ENCODE assay signal across 20 cellular contexts in genomic region chr17:11486726-11487310, GRCh38.
A peak's percentile ranks its signal among the peaks of the same experiment; 100 is the strongest.
DNase-seq lines count a peak whose midpoint lies in the region; ATAC-seq and TF ChIP-seq lines count a peak whose summit lies in the region.
"Had no signal": no experiment of that assay in that cellular context is flagged by ENCODE, and none has a peak within 500 bp of the region (broad histone marks: within the 10 kb centered on the region; RNA-seq: fewer than 3 reads in every experiment).

No MANE protein-coding gene starts in this region.

- H3K9me3 Mint-ChIP-seq in glutamatergic neuron (ENCODE audit: unreplicated experiment): no peaks in the 10 kb centered on the region
- H3K9me3 Mint-ChIP-seq in neural crest cell: peaks cover 4% of the 10 kb centered on the region
- no peaks in the 10 kb centered on the region for H3K9me3 Mint-ChIP-seq in mesothelial cell of epicardium

- H3K9me2 ChIP-seq in SK-N-SH: no peaks in the 10 kb centered on the region

- peaks cover 4% of the 10 kb centered on the region for H3K27me3 Mint-ChIP-seq in glutamatergic neuron (ENCODE audit: unreplicated experiment)
- peaks cover 70% of the 10 kb centered on the region for H3K27me3 Mint-ChIP-seq in neural crest cell (ENCODE audit: low read depth)
- peaks cover 35% of the 10 kb centered on the region for H3K27me3 Mint-ChIP-seq in mesothelial cell of epicardium (ENCODE audit: low read depth)
- H3K27me3 Mint-ChIP-seq: CD4-positive, CD25-positive, alpha-beta regulatory T cell had no signal

- H3K9me3 ChIP-seq in A673 (ENCODE audit: low read depth, low read length, poor library complexity, severe bottlenecking) (no peaks in the 10 kb centered on the region), SK-N-SH (no peaks in the 10 kb centered on the region)
- H3K9me3 ChIP-seq: BLaER1 had no signal

- peaks cover 56% of the 10 kb centered on the region for H3K4me1 ChIP-seq in A673 (ENCODE audit: insufficient read depth, low read length, poor library complexity, severe bottlenecking)
- peaks cover 7 to 8% of the 10 kb centered on the region in 2 experiments; a peak in 2 of 4 replicates for H3K4me1 ChIP-seq in SK-N-SH (ENCODE audit: control insufficient read depth in 1 of 2, insufficient read depth in 2 of 2, low read depth in 1 of 2, low read length in 1 of 2)
- H3K4me1 ChIP-seq: BLaER1 had no signal

- H2AFZ ChIP-seq in SK-N-SH (ENCODE audit: low read depth): no peak overlapping the region

- TF ChIP-seq EP300 in SK-N-SH (IDR thresholded peaks at IDR 0.05; ENCODE audit: borderline replicate concordance in 1 of 2, low read depth in 1 of 2, low read length in 1 of 2): no peak

- 21% methylated on average over 10 of the region's 11 CpGs for WGBS in SK-N-SH (ENCODE audit: low lambda C conversion rate)

- no peak for ATAC-seq in GM21576 (IDR thresholded peaks at IDR 0.05; ENCODE audit: unreplicated experiment)
- ATAC-seq: PC-3 had no signal

- H3K79me2 ChIP-seq in SK-N-SH (ENCODE audit: insufficient read depth): no peaks in the 10 kb centered on the region

- CTCF ChIA-PET in A673 (lab: Charles Lee) (interaction anchor here (0.8 to 1.1 kb wide), 2 partner anchors 29 to 256 kb away, joined by 3 read pairs; no protein-coding TSS in a partner anchor), SK-N-SH (lab: Yijun Ruan, JAX) (interaction anchor here (1.5 kb wide), 1 partner anchor 22 kb away, joined by 5 read pairs; no protein-coding TSS in a partner anchor)

- H3K9ac ChIP-seq in SK-N-SH: no peak overlapping the region
- H3K9ac ChIP-seq: BLaER1 had no signal

- H3K36me3 Mint-ChIP-seq in glutamatergic neuron (ENCODE audit: unreplicated experiment) (peaks cover 5% of the 10 kb centered on the region), neural crest cell (ENCODE audit: low read depth) (no peaks in the 10 kb centered on the region), mesothelial cell of epicardium (no peaks in the 10 kb centered on the region)
- H3K36me3 Mint-ChIP-seq: CD4-positive, CD25-positive, alpha-beta regulatory T cell had no signal

- no peaks in the 10 kb centered on the region for H3K27me3 ChIP-seq in A673 (replicated peaks; ENCODE audit: insufficient read depth, low read depth, low read length, poor library complexity)
- H3K27me3 ChIP-seq in SK-N-SH (ENCODE audit: insufficient read depth): no peaks in the 10 kb centered on the region
- H3K27me3 ChIP-seq: BLaER1 had no signal

- H3K4me3 Mint-ChIP-seq in glutamatergic neuron (ENCODE audit: unreplicated experiment) (no peak overlapping the region), neural crest cell (no peak overlapping the region), mesothelial cell of epicardium (no peak overlapping the region)
- H3K4me3 Mint-ChIP-seq: CD4-positive, CD25-positive, alpha-beta regulatory T cell had no signal

- DNase-seq in A673 (ENCODE audit: low spot score) (peak; percentile 40), NCI-H82 treated with DMSO at 0.1 percent for 48 hours (lab: John Stamatoyannopoulos, UW; ENCODE audit: unreplicated experiment) (peak; percentile 96), glutamatergic neuron (no peak), neural crest cell (ENCODE audit: low read depth, low spot score) (no peak), mesothelial cell of epicardium (ENCODE audit: low spot score in 2 of 2, unreplicated experiment in 2 of 2) (no peak), NCI-H524 (lab: John Stamatoyannopoulos, UW) (no peak), SK-N-SH (no peak)
- DNase-seq: CD4-positive, CD25-positive, alpha-beta regulatory T cell; HCEC 1CT; NCI-H1092; NCI-H1417 treated with DMSO at 0.1 percent for 48 hours; NCI-H1694 treated with DMSO at 0.1 percent for 48 hours; NCI-H2081; NCI-H345; NCI-H510A treated with DMSO at 0.1 percent for 48 hours; NCI-H748 treated with DMSO at 0.1 percent for 48 hours; NK-92 treated with Interleukin-12 subunit alpha and Interleukin-12 subunit beta, amount 100 ng/mL, for 24 hours; PC-3 had no signal

- no peak overlapping the region for H3K4me2 ChIP-seq in SK-N-SH
- H3K4me2 ChIP-seq: BLaER1 had no signal

- H3K27ac Mint-ChIP-seq in glutamatergic neuron (ENCODE audit: unreplicated experiment): peak overlapping the region; percentile 33
- H3K27ac Mint-ChIP-seq in neural crest cell (ENCODE audit: unreplicated experiment): peak overlapping the region; percentile 64
- H3K27ac Mint-ChIP-seq in mesothelial cell of epicardium: no peak overlapping the region
- H3K27ac Mint-ChIP-seq: CD4-positive, CD25-positive, alpha-beta regulatory T cell had no signal

- H4K20me1 ChIP-seq in SK-N-SH (ENCODE audit: insufficient read depth): no peaks in the 10 kb centered on the region
- H4K20me1 ChIP-seq: BLaER1 had no signal

- H3K4me3 ChIP-seq in A673 (ENCODE audit: low read depth, low read length, poor library complexity, severe bottlenecking) (no peak overlapping the region), SK-N-SH (ENCODE audit: low read depth in 2 of 2, low read length in 1 of 2) (no peak overlapping the region)
- H3K4me3 ChIP-seq: BLaER1 had no signal

- TF ChIP-seq CTCF in A673 (conservative IDR thresholded peaks at IDR 0.05; ENCODE audit: low read depth, low read length): no peak
- no peak for TF ChIP-seq CTCF in glutamatergic neuron (IDR thresholded peaks at IDR 0.05; ENCODE audit: partially characterized antibody, unreplicated experiment)
- TF ChIP-seq CTCF in neural crest cell (conservative IDR thresholded peaks at IDR 0.05): no peak
- TF ChIP-seq CTCF in mesothelial cell of epicardium (IDR thresholded peaks at IDR 0.05; ENCODE audit: unreplicated experiment): no peak
- TF ChIP-seq CTCF in SK-N-SH (IDR thresholded peaks at IDR 0.05): no peak

- intact Hi-C loops in A673 (cut with micrococcal nuclease; ENCODE audit: unreplicated experiment): loop anchor here (5.0 kb wide), 1 partner anchor 105 kb away; no protein-coding TSS in a partner anchor

- peaks cover 27% of the 10 kb centered on the region for H3K4me1 Mint-ChIP-seq in glutamatergic neuron (ENCODE audit: low read depth, unreplicated experiment)
- H3K4me1 Mint-ChIP-seq in neural crest cell: peaks cover 37% of the 10 kb centered on the region
- H3K4me1 Mint-ChIP-seq in mesothelial cell of epicardium: peaks cover 15% of the 10 kb centered on the region
- H3K4me1 Mint-ChIP-seq: CD4-positive, CD25-positive, alpha-beta regulatory T cell had no signal

- no TSS peak for BruUV-seq in A673 (replicated peaks; lab: Mats Ljungman, UMichigan)

- no peak for TF ChIP-seq RAD21 in SK-N-SH (IDR thresholded peaks at IDR 0.05; ENCODE audit: low read length)

- H3F3A ChIP-seq in SK-N-SH (replicated peaks; ENCODE audit: insufficient read depth): no peaks in the 10 kb centered on the region

- POLR2A ChIA-PET in A673 (lab: Charles Lee; ENCODE audit: low non-redundant PET) (interaction anchor here (0.6 to 1.1 kb wide), 2 partner anchors 29 to 1529 kb away, joined by 5 to 12 read pairs; no protein-coding TSS in a partner anchor), SK-N-SH (lab: Yijun Ruan, JAX) (interaction anchor here (0.6 kb wide), 1 partner anchor 22 kb away, joined by 3 read pairs; no protein-coding TSS in a partner anchor)

- peak overlapping the region; percentile 68 for H3K27ac ChIP-seq in A673 (ENCODE audit: low read depth, low read length, poor library complexity, severe bottlenecking)
- no peak overlapping the region for H3K27ac ChIP-seq in SK-N-SH (ENCODE audit: low read depth in 2 of 2, low read length in 1 of 2)
- H3K27ac ChIP-seq: BLaER1 had no signal

- H3K36me3 ChIP-seq in A673 (ENCODE audit: insufficient read depth, low read length, poor library complexity, severe bottlenecking) (no peaks in the 10 kb centered on the region), SK-N-SH (replicated peaks in 1 of 2; ENCODE audit: control insufficient read depth in 1 of 2, insufficient read depth in 2 of 2, low read length in 1 of 2) (no peaks in the 10 kb centered on the region)
- H3K36me3 ChIP-seq: BLaER1 had no signal

TF ChIP-seq in SK-N-SH, 30 proteins besides CTCF, POLR2A, EP300 and RAD21:
- no peak for TF ChIP-seq USF1 (IDR thresholded peaks at IDR 0.05; ENCODE audit: borderline replicate concordance, low read depth)
- no peak for TF ChIP-seq FOXM1 (IDR thresholded peaks at IDR 0.05; ENCODE audit: low read depth)
- TF ChIP-seq RCOR1 (IDR thresholded peaks at IDR 0.05; ENCODE audit: low read length): no peak
TF ChIP-seq in SK-N-SH: peak in this region for 0.

Comparison
In these comparisons a context has a peak if more than half of its experiments do, and no peak if none do; other contexts are left out.
1. DNase-seq: peak in A673 (single experiment) and NCI-H82 treated with DMSO at 0.1 percent for 48 hours (single experiment); none in glutamatergic neuron (single experiment), neural crest cell (single experiment), mesothelial cell of epicardium (0 of 2), NCI-H524 (0 of 2) and SK-N-SH (single experiment).